In the genomic region with DNA sequence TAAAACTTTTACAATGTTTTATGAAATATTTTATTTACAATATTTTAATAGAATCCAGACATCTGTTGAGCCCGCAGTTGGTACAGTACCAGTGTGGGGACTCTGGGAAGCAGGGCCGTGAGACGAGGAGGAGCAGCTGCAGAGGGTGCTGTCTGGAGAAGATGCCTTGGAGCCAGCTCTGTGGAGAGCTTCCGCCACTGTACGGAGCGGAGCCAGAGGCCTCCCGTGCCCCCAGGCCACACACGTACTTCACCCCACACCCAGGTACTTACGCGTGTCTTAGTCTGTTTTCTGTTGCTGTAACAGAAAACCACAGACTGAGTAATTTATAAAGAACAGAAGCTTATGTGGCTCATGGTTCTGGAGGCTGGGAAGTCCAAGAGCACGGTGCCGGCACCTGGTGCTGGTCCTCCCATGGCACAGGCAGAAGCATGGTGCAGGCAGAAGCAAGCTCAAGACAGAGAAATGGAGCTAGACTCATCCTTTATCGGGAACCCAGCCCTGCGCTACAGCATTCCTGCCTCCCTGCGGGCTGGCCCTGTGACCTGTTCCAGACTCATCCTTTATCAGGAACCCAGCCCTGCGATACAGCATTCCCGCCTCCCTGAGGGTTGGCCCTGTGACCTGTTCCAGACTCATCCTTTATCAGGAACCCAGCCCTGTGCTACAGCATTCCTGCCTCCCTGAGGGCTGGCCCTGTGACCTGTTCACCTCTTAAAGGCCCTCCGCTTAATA, we compare ENCODE assay signal across 1 cellular context.
TF ChIP-seq lines count a peak whose summit lies in the region.

No MANE protein-coding gene starts in this region.

TF ChIP-seq in endothelial cell of umbilical vein, 7 proteins besides CTCF, POLR2A, EP300 and RAD21:
- TF ChIP-seq POLR2AphosphoS5 (IDR thresholded peaks at IDR 0.05; ENCODE audit: insufficient read depth, low read depth, low read length): no peak
- no peak for TF ChIP-seq FOS (IDR thresholded peaks at IDR 0.05; ENCODE audit: borderline replicate concordance, insufficient read depth, low read length)
- TF ChIP-seq EZH2 (IDR thresholded peaks at IDR 0.05; ENCODE audit: borderline replicate concordance, low read depth, low read length, severe bottlenecking): no peak
- no peak for TF ChIP-seq GATA2 (IDR thresholded peaks at IDR 0.05; ENCODE audit: insufficient read depth, insufficient read length, low read depth, low read length)
- TF ChIP-seq, protein P1, sequence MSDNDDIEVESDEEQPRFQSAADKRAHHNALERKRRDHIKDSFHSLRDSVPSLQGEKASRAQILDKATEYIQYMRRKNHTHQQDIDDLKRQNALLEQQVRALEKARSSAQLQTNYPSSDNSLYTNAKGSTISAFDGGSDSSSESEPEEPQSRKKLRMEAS (IDR thresholded peaks at IDR 0.05; ENCODE audit: insufficient read depth, insufficient read length): no peak
- TF ChIP-seq MYC (IDR thresholded peaks at IDR 0.05; ENCODE audit: low read depth, low read length): no peak
